11 cellular contexts compared by ENCODE assay signal in the genomic region with DNA sequence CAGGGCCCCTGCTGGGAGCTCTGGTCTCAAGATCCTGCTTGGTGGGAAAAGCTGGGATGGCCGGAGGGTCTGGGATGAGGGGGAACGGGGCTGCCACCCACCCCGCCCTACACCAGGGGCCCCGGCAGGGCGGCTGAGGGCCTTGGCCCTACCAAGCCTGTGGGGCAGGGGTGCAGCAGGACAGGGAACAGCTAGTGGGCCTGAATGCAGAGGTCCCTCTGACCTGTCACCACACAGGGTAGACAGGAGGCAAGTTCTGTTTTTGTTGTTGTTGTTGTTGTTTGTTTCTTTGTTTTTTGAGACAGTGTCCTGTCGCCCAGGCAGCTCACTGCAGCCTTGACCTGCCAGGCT. TPM values are rescaled to one million over a fixed set of nuclear protein-coding genes. Genes with fewer than 3 reads are reported as not detected.
DNase-seq lines count a peak whose midpoint lies in the region; ATAC-seq and TF ChIP-seq lines count a peak whose summit lies in the region.
"Had no signal": no experiment of that assay in that cellular context is flagged by ENCODE, and none has a peak within 500 bp of the region (broad histone marks: within the 10 kb centered on the region; RNA-seq: fewer than 3 reads in every experiment).

No MANE protein-coding gene starts in this region.

- H3K4me3 ChIP-seq in hepatocyte (no peak overlapping the region), right lobe of liver (no peak overlapping the region)
- H3K4me3 ChIP-seq: pancreas had no signal

- 71% methylated on average over 6 of the region's 6 CpGs for WGBS in hepatocyte (ENCODE audit: low lambda C conversion rate, missing lambda C conversion rate)
- no CpG with 5 or more reads among the region's 6 CpGs for WGBS in right lobe of liver (ENCODE audit: insufficient coverage, low coverage, low lambda C conversion rate, missing lambda C conversion rate)

- no peaks in the 10 kb centered on the region for H3K79me2 ChIP-seq in hepatocyte

- TF ChIP-seq CTCF in hepatocyte (IDR thresholded peaks at IDR 0.05; ENCODE audit: poor library complexity) (no peak), right lobe of liver (IDR thresholded peaks at IDR 0.05) (no peak)

- no peak overlapping the region for H3K27ac ChIP-seq in hepatocyte
- H3K27ac ChIP-seq in right lobe of liver, result no peak overlapping the region
- H3K27ac ChIP-seq: pancreas had no signal

- no peaks in the 10 kb centered on the region for H3K36me3 ChIP-seq in hepatocyte (replicated peaks; ENCODE audit: insufficient read depth, low read depth)
- H3K36me3 ChIP-seq in right lobe of liver, result peaks cover 0 to 6% (median 3%) of the 10 kb centered on the region in 4 donors
- H3K36me3 ChIP-seq: pancreas had no signal

- peak overlapping the region; percentile 9 for H3K4me3 Mint-ChIP-seq in T-helper 2 cell treated with Interferon-gamma antibody and Interleukin-4, amounts not matched to agents 5 μg/mL and 100 μg/mL, for 36 hours
- H3K4me3 Mint-ChIP-seq in activated T-helper 1 cell treated with anti-CD3 and anti-CD28 coated beads, Interleukin-12 subunit alpha, Interleukin-12 subunit beta, Interleukin-2, Interleukin-4 antibody, amounts not matched to agents 30 ng/mL and 10 ng/mL and 1 ng/mL, durations not matched to agents 14 hours and 24 hours and 36 hours, result peak overlapping the region; percentile 54
- H3K4me3 Mint-ChIP-seq in stimulated activated naive CD8-positive, alpha-beta T cell treated with anti-CD3 and anti-CD28 coated beads, Interleukin-15, amount 100 ng/mL, for 72 hours, result peak overlapping the region; percentile 89 to 96

- H3K27ac Mint-ChIP-seq in T-helper 2 cell treated with Interferon-gamma antibody and Interleukin-4, amounts not matched to agents 5 μg/mL and 100 μg/mL, for 36 hours, result no peak overlapping the region
- H3K27ac Mint-ChIP-seq in activated T-helper 1 cell treated with anti-CD3 and anti-CD28 coated beads, Interleukin-12 subunit alpha, Interleukin-12 subunit beta, Interleukin-2, Interleukin-4 antibody, amounts not matched to agents 30 ng/mL and 10 ng/mL and 1 ng/mL, durations not matched to agents 14 hours and 24 hours and 36 hours, result no peak overlapping the region
- H3K27ac Mint-ChIP-seq in stimulated activated naive CD8-positive, alpha-beta T cell treated with anti-CD3 and anti-CD28 coated beads, Interleukin-15, amount 100 ng/mL, for 72 hours, result no peak overlapping the region

- DNase-seq in T-helper 2 cell treated with Interferon-gamma antibody and Interleukin-4, amounts not matched to agents 5 μg/mL and 100 μg/mL, for 36 hours (ENCODE audit: low spot score), result no peak
- DNase-seq in T-helper 2 cell (no peak), hepatocyte (ENCODE audit: low spot score) (no peak), right lobe of liver (no peak), H4 (ENCODE audit: low spot score) (no peak)
- no peak for DNase-seq in activated T-helper 1 cell treated with anti-CD3 and anti-CD28 coated beads, Interleukin-12 subunit alpha, Interleukin-12 subunit beta, Interleukin-2, Interleukin-4 antibody, amounts not matched to agents 30 ng/mL and 10 ng/mL and 1 ng/mL, durations not matched to agents 14 hours and 24 hours and 36 hours (ENCODE audit: low spot score)
- no peak for DNase-seq in stimulated activated naive CD8-positive, alpha-beta T cell treated with anti-CD3 and anti-CD28 coated beads, Interleukin-15, amount 100 ng/mL, for 72 hours
- DNase-seq: activated gamma-delta T cell, pancreas, T1000 had no signal

- H3K4me1 ChIP-seq in hepatocyte (ENCODE audit: insufficient read depth) (no peaks in the 10 kb centered on the region), right lobe of liver (no peaks in the 10 kb centered on the region)
- H3K4me1 ChIP-seq: pancreas had no signal

- no peaks in the 10 kb centered on the region for H3K27me3 Mint-ChIP-seq in T-helper 2 cell treated with Interferon-gamma antibody and Interleukin-4, amounts not matched to agents 5 μg/mL and 100 μg/mL, for 36 hours (ENCODE audit: low read depth)
- no peaks in the 10 kb centered on the region for H3K27me3 Mint-ChIP-seq in activated T-helper 1 cell treated with anti-CD3 and anti-CD28 coated beads, Interleukin-12 subunit alpha, Interleukin-12 subunit beta, Interleukin-2, Interleukin-4 antibody, amounts not matched to agents 30 ng/mL and 10 ng/mL and 1 ng/mL, durations not matched to agents 14 hours and 24 hours and 36 hours (ENCODE audit: insufficient read depth)
- no peaks in the 10 kb centered on the region for H3K27me3 Mint-ChIP-seq in stimulated activated naive CD8-positive, alpha-beta T cell treated with anti-CD3 and anti-CD28 coated beads, Interleukin-15, amount 100 ng/mL, for 72 hours

- no peaks in the 10 kb centered on the region for H4K20me1 ChIP-seq in hepatocyte (ENCODE audit: insufficient read depth, poor library complexity, severe bottlenecking)

- intact Hi-C loops in activated T-helper 1 cell treated with anti-CD3 and anti-CD28 coated beads, Interleukin-12 subunit alpha, Interleukin-12 subunit beta, Interleukin-2, Interleukin-4 antibody, amounts not matched to agents 30 ng/mL and 10 ng/mL and 1 ng/mL, durations not matched to agents 14 hours and 24 hours and 36 hours (cut with micrococcal nuclease), result no loop called here
- intact Hi-C loops in right lobe of liver (cut with DNase I), result loop anchor here in 1 of 2 donors (5.0 kb wide), 1 partner anchor 177 kb away; no protein-coding TSS in a partner anchor

- TF ChIP-seq POLR2A in right lobe of liver (IDR thresholded peaks at IDR 0.05), result no peak

- H3K9me3 ChIP-seq in hepatocyte (ENCODE audit: low read depth), result no peaks in the 10 kb centered on the region
- no peaks in the 10 kb centered on the region for H3K9me3 ChIP-seq in right lobe of liver
- H3K9me3 ChIP-seq: pancreas had no signal

- H3K4me1 Mint-ChIP-seq in T-helper 2 cell treated with Interferon-gamma antibody and Interleukin-4, amounts not matched to agents 5 μg/mL and 100 μg/mL, for 36 hours (ENCODE audit: low read depth), result peaks cover 9% of the 10 kb centered on the region
- peaks cover 14% of the 10 kb centered on the region for H3K4me1 Mint-ChIP-seq in activated T-helper 1 cell treated with anti-CD3 and anti-CD28 coated beads, Interleukin-12 subunit alpha, Interleukin-12 subunit beta, Interleukin-2, Interleukin-4 antibody, amounts not matched to agents 30 ng/mL and 10 ng/mL and 1 ng/mL, durations not matched to agents 14 hours and 24 hours and 36 hours (ENCODE audit: low read depth)
- peaks cover 62% of the 10 kb centered on the region for H3K4me1 Mint-ChIP-seq in stimulated activated naive CD8-positive, alpha-beta T cell treated with anti-CD3 and anti-CD28 coated beads, Interleukin-15, amount 100 ng/mL, for 72 hours

- H3K4me2 ChIP-seq in hepatocyte, result peak overlapping the region; percentile 54

- no peaks in the 10 kb centered on the region for H3K27me3 ChIP-seq in hepatocyte
- H3K27me3 ChIP-seq in right lobe of liver, result no peaks in the 10 kb centered on the region

- no peaks in the 10 kb centered on the region for H3K9me2 ChIP-seq in hepatocyte (replicated peaks; ENCODE audit: insufficient read depth)

- peaks cover 13% of the 10 kb centered on the region for H3K36me3 Mint-ChIP-seq in T-helper 2 cell treated with Interferon-gamma antibody and Interleukin-4, amounts not matched to agents 5 μg/mL and 100 μg/mL, for 36 hours (ENCODE audit: low read depth)
- peaks cover 8% of the 10 kb centered on the region for H3K36me3 Mint-ChIP-seq in activated T-helper 1 cell treated with anti-CD3 and anti-CD28 coated beads, Interleukin-12 subunit alpha, Interleukin-12 subunit beta, Interleukin-2, Interleukin-4 antibody, amounts not matched to agents 30 ng/mL and 10 ng/mL and 1 ng/mL, durations not matched to agents 14 hours and 24 hours and 36 hours (ENCODE audit: low read depth)

- H3K9me3 Mint-ChIP-seq in T-helper 2 cell treated with Interferon-gamma antibody and Interleukin-4, amounts not matched to agents 5 μg/mL and 100 μg/mL, for 36 hours, result no peaks in the 10 kb centered on the region
- no peaks in the 10 kb centered on the region for H3K9me3 Mint-ChIP-seq in activated T-helper 1 cell treated with anti-CD3 and anti-CD28 coated beads, Interleukin-12 subunit alpha, Interleukin-12 subunit beta, Interleukin-2, Interleukin-4 antibody, amounts not matched to agents 30 ng/mL and 10 ng/mL and 1 ng/mL, durations not matched to agents 14 hours and 24 hours and 36 hours
- no peaks in the 10 kb centered on the region for H3K9me3 Mint-ChIP-seq in stimulated activated naive CD8-positive, alpha-beta T cell treated with anti-CD3 and anti-CD28 coated beads, Interleukin-15, amount 100 ng/mL, for 72 hours

- peak; percentile 36 for ATAC-seq in stimulated activated naive CD8-positive, alpha-beta T cell treated with anti-CD3 and anti-CD28 coated beads, Interleukin-15, amount 100 ng/mL, for 72 hours
- ATAC-seq in GM18873 (IDR thresholded peaks at IDR 0.05; ENCODE audit: low FRiP score, unreplicated experiment) (no peak), right lobe of liver (no peak)

- H2AFZ ChIP-seq in hepatocyte, result no peak overlapping the region

RNA-seq across cellular contexts. Expression of a gene that starts 0.3 kb away (rescaled TPM):
- total RNA-seq in activated T-helper 1 cell treated with anti-CD3 and anti-CD28 coated beads, Interleukin-12 subunit alpha, Interleukin-12 subunit beta, Interleukin-2, Interleukin-4 antibody, amounts not matched to agents 30 ng/mL and 10 ng/mL and 1 ng/mL, durations not matched to agents 14 hours and 24 hours and 36 hours, result 12.8 and 14.0 TPM in 2 replicates
- total RNA-seq in hepatocyte (22.2 and 22.8 TPM in 2 replicates), right lobe of liver (1 to 10 TPM; 2.2 to 9.1 (median 5.2) TPM)
- 5.8 and 13.2 TPM in 2 replicates for polyA plus RNA-seq in hepatocyte
- total RNA-seq in H4 (2014; rRNA removed; shearing (Covaris generic)), result 0.10 TPM in 1 of 2 replicates, not detected in the other

RNA-seq across cellular contexts. Expression of a gene that starts 9.9 kb away (rescaled TPM):
- total RNA-seq in activated T-helper 1 cell treated with anti-CD3 and anti-CD28 coated beads, Interleukin-12 subunit alpha, Interleukin-12 subunit beta, Interleukin-2, Interleukin-4 antibody, amounts not matched to agents 30 ng/mL and 10 ng/mL and 1 ng/mL, durations not matched to agents 14 hours and 24 hours and 36 hours, result 150 and 156 TPM in 2 replicates
- total RNA-seq in hepatocyte (74.0 and 83.5 TPM in 2 replicates), right lobe of liver (10 to 100 TPM; 36.1 to 56.2 (median 39.7) TPM)
- polyA plus RNA-seq in hepatocyte, result 118 and 134 TPM in 2 replicates
- total RNA-seq in H4 (2014; rRNA removed; shearing (Covaris generic)), result 167 and 216 TPM in 2 replicates

RNA-seq across cellular contexts. Expression of a gene that starts 18.7 kb away (rescaled TPM):
- 128 TPM in 2 replicates for total RNA-seq in activated T-helper 1 cell treated with anti-CD3 and anti-CD28 coated beads, Interleukin-12 subunit alpha, Interleukin-12 subunit beta, Interleukin-2, Interleukin-4 antibody, amounts not matched to agents 30 ng/mL and 10 ng/mL and 1 ng/mL, durations not matched to agents 14 hours and 24 hours and 36 hours
- 3.3 and 6.4 TPM in 2 replicates for total RNA-seq in hepatocyte
- 6.2 and 10.3 TPM in 2 replicates for polyA plus RNA-seq in hepatocyte
- 10 to 100 TPM in 2 of 6 experiments, 1 to 10 TPM in 4; 5.5 to 11.9 (median 8.7) TPM for total RNA-seq in right lobe of liver
- 0.31 and 0.82 TPM in 2 replicates for total RNA-seq in H4 (2014; rRNA removed; shearing (Covaris generic))

RNA-seq across cellular contexts. Expression of a gene that starts 26.8 kb away (rescaled TPM):
- 105 and 106 TPM in 2 replicates for total RNA-seq in activated T-helper 1 cell treated with anti-CD3 and anti-CD28 coated beads, Interleukin-12 subunit alpha, Interleukin-12 subunit beta, Interleukin-2, Interleukin-4 antibody, amounts not matched to agents 30 ng/mL and 10 ng/mL and 1 ng/mL, durations not matched to agents 14 hours and 24 hours and 36 hours
- 11.6 and 25.0 TPM in 2 replicates for total RNA-seq in hepatocyte
- 16.7 and 18.9 TPM in 2 replicates for polyA plus RNA-seq in hepatocyte
- 10 to 100 TPM; 15.2 to 32.5 (median 19.7) TPM for total RNA-seq in right lobe of liver
- 19.4 and 23.5 TPM in 2 replicates for total RNA-seq in H4 (2014; rRNA removed; shearing (Covaris generic))

RNA-seq across cellular contexts. Expression of a gene that starts 27.8 kb away (rescaled TPM):
- total RNA-seq in activated T-helper 1 cell treated with anti-CD3 and anti-CD28 coated beads, Interleukin-12 subunit alpha, Interleukin-12 subunit beta, Interleukin-2, Interleukin-4 antibody, amounts not matched to agents 30 ng/mL and 10 ng/mL and 1 ng/mL, durations not matched to agents 14 hours and 24 hours and 36 hours, result 3.4 and 4.6 TPM in 2 replicates
- total RNA-seq in hepatocyte (7.4 and 8.7 TPM in 2 replicates), right lobe of liver (10 to 100 TPM in 1 of 6 experiments, 1 to 10 TPM in 5; 3.8 to 10.3 (median 5.9) TPM)
- polyA plus RNA-seq in hepatocyte, result 8.0 and 12.1 TPM in 2 replicates
- total RNA-seq in H4 (2014; rRNA removed; shearing (Covaris generic)), result 2.2 and 2.7 TPM in 2 replicates

Comparison
In these comparisons a context has a peak if more than half of its experiments do, and no peak if none do; other contexts are left out.
1. H3K4me3 Mint-ChIP-seq: peak in every context shown above with its lines; median percentile 92 in stimulated activated naive CD8-positive, alpha-beta T cell treated with anti-CD3 and anti-CD28 coated beads, Interleukin-15, amount 100 ng/mL, for 72 hours; 54 in activated T-helper 1 cell treated with anti-CD3 and anti-CD28 coated beads, Interleukin-12 subunit alpha, Interleukin-12 subunit beta, Interleukin-2, Interleukin-4 antibody, amounts not matched to agents 30 ng/mL and 10 ng/mL and 1 ng/mL, durations not matched to agents 14 hours and 24 hours and 36 hours; 9 in T-helper 2 cell treated with Interferon-gamma antibody and Interleukin-4, amounts not matched to agents 5 μg/mL and 100 μg/mL, for 36 hours.